8 cellular contexts compared by ENCODE assay signal in the genomic region with DNA sequence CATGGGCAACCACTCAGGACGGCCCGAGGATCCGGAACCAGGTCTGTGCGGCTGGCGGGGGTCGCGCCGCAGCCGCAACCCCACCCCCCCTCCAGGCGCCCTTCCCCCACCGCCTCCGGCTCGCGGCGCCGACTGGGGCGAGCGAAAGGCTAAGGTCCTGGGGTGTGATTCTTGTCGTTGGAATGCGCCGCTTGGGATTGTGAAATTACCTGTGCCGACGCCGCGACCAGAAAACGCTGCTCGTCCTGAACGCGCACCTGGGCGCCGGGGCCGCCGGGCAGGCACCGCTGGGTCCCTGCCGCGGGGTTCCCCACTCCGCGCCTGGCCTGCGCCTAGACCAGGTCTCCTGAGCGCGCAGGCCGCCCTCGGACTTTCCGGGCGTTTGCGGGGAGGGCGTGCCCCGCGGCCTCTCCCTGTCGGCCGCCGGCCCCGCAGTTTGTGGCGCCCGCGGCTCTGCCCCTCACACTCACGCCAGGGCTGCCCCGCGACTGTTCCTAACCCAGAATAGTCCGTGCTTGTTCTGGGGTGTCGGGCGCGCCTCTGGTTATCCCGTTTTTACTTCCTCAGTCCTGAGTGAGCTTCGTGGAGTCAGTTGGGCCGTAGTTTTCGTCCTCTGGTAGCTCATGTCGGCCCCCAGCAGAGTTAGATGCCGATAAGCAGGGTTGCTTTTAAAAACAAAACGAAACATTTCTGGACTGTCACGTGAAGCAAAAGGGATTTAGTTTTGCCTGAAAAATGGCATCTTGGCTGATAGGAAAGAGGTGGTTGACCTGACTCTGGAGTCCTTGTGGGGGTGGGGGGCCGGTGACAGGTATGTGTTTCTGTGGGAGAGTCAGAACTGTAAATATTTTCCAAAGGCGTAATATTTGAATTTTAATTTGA.
DNase-seq lines count a peak whose midpoint lies in the region; ATAC-seq and TF ChIP-seq lines count a peak whose summit lies in the region.

No MANE protein-coding gene starts in this region.

- H3K4me1 ChIP-seq in KMS-11 (ENCODE audit: low read depth, poor library complexity, severe bottlenecking), result peaks cover 11% of the 10 kb centered on the region

- no peaks in the 10 kb centered on the region for H3K79me2 ChIP-seq in KMS-11 (ENCODE audit: insufficient read depth, low read depth)

- no peaks in the 10 kb centered on the region for H4K20me1 ChIP-seq in KMS-11 (ENCODE audit: insufficient read depth)

- no peaks in the 10 kb centered on the region for H3K27me3 ChIP-seq in KMS-11 (ENCODE audit: insufficient read depth, low read depth)

- H3K4me2 ChIP-seq in KMS-11, result peak overlapping the region; percentile 78

- H3K36me3 ChIP-seq in KMS-11 (ENCODE audit: insufficient read depth), result no peaks in the 10 kb centered on the region

- peaks cover 5% of the 10 kb centered on the region for H3K27me3 Mint-ChIP-seq in activated T-cell treated with anti-CD3 and anti-CD28 coated beads, Interleukin-2, amount 50 U/mL, for 72 hours (ENCODE audit: low read depth)
- peaks cover 8% of the 10 kb centered on the region for H3K27me3 Mint-ChIP-seq in osteocyte (ENCODE audit: unreplicated experiment)

- no peaks in the 10 kb centered on the region for H3K9me3 Mint-ChIP-seq in activated T-cell treated with anti-CD3 and anti-CD28 coated beads, Interleukin-2, amount 50 U/mL, for 72 hours
- no peaks in the 10 kb centered on the region for H3K9me3 Mint-ChIP-seq in osteocyte (ENCODE audit: unreplicated experiment)

- H3K9ac ChIP-seq in KMS-11, result peak overlapping the region; percentile 6; the same call in 1 of the 2 replicates

- no peaks in the 10 kb centered on the region for H3K36me3 Mint-ChIP-seq in activated T-cell treated with anti-CD3 and anti-CD28 coated beads, Interleukin-2, amount 50 U/mL, for 72 hours (ENCODE audit: insufficient read depth in 2 of 2)
- H3K36me3 Mint-ChIP-seq in osteocyte (ENCODE audit: unreplicated experiment), result peaks cover 2% of the 10 kb centered on the region

- no peaks in the 10 kb centered on the region for H3K4me1 Mint-ChIP-seq in activated T-cell treated with anti-CD3 and anti-CD28 coated beads, Interleukin-2, amount 50 U/mL, for 72 hours (ENCODE audit: low read depth)
- peaks cover 10% of the 10 kb centered on the region for H3K4me1 Mint-ChIP-seq in osteocyte (ENCODE audit: unreplicated experiment)

- TF ChIP-seq CTCF in GM12865 (IDR thresholded peaks at IDR 0.05; ENCODE audit: insufficient read depth, low read depth, low read length, missing control alignments) (no peak), KMS-11 (conservative IDR thresholded peaks at IDR 0.05; ENCODE audit: low read depth, low read length) (no peak), osteocyte (IDR thresholded peaks at IDR 0.05) (no peak)

- peak; percentile 15 for ATAC-seq in GM21786 (IDR thresholded peaks at IDR 0.05; ENCODE audit: unreplicated experiment)
- ATAC-seq in activated T-cell treated with anti-CD3 and anti-CD28 coated beads, Interleukin-2, amount 50 U/mL, for 72 hours (replicated peaks in 1 of 2), result peak; percentile 33 to 36
- ATAC-seq in HG02610 (IDR thresholded peaks at IDR 0.05; ENCODE audit: unreplicated experiment), result no peak

- peak overlapping the region; percentile 82 for H3K4me3 ChIP-seq in GM12865 (ENCODE audit: low read depth, low read length)
- H3K4me3 ChIP-seq in KMS-11 (IDR thresholded peaks at IDR 0.05; ENCODE audit: insufficient read depth, low read depth, low read length), result no peak overlapping the region

- no peak overlapping the region for H3K27ac ChIP-seq in KMS-11

- no peak overlapping the region for H3K27ac Mint-ChIP-seq in activated T-cell treated with anti-CD3 and anti-CD28 coated beads, Interleukin-2, amount 50 U/mL, for 72 hours
- no peak overlapping the region for H3K27ac Mint-ChIP-seq in osteocyte (ENCODE audit: unreplicated experiment)

- DNase-seq in GM12865 (ENCODE audit: low read depth) (peak; percentile 55), glomerular visceral epithelial cell (ENCODE audit: extremely low spot score) (peak; percentile 59), osteocyte (ENCODE audit: extremely low spot score, unreplicated experiment) (peak; percentile 82), DMS153 (lab: John Stamatoyannopoulos, UW) (no peak)
- peak; percentile 38 to 54 for DNase-seq in activated T-cell treated with anti-CD3 and anti-CD28 coated beads, Interleukin-2, amount 50 U/mL, for 72 hours

- H3K4me3 Mint-ChIP-seq in activated T-cell treated with anti-CD3 and anti-CD28 coated beads, Interleukin-2, amount 50 U/mL, for 72 hours, result peak overlapping the region; percentile 83 to 90
- H3K4me3 Mint-ChIP-seq in osteocyte (ENCODE audit: unreplicated experiment), result peak overlapping the region; percentile 81

- peak overlapping the region; percentile 59 for H2AFZ ChIP-seq in KMS-11 (ENCODE audit: low read depth)
